In the genomic region with DNA sequence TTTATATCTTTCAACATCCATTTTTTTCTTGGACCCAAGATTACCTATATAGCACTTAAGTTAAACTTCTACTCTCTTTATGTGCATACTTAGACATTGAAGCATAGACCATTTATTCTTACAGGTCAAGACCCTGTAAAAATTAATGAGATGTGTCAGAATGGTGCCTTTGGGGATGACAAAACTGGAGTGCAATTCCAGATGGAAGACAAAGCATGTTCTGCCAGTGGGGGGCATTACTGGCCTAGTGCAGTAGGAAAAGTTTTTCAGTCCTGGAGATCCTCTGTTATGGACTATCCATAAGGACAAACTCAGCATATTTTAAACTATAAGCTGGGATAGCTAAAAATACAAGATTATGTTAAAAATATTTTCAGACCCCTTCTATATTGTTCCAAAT, we compare ENCODE assay signal across 16 cellular contexts. TPM values are rescaled to one million over a fixed set of nuclear protein-coding genes. Genes with fewer than 3 reads are reported as not detected.
DNase-seq lines count a peak whose midpoint lies in the region; ATAC-seq and TF ChIP-seq lines count a peak whose summit lies in the region.
"Had no signal": no experiment of that assay in that cellular context is flagged by ENCODE, and none has a peak within 500 bp of the region (broad histone marks: within the 10 kb centered on the region; RNA-seq: fewer than 3 reads in every experiment).

No MANE protein-coding gene starts in this region.

- no peaks in the 10 kb centered on the region for H3K27me3 ChIP-seq in mammary epithelial cell (ENCODE audit: insufficient read depth, low read length)
- H3K27me3 ChIP-seq in breast epithelium = no peaks in the 10 kb centered on the region
- H3K27me3 ChIP-seq: neutrophil had no signal

- H3K9ac ChIP-seq in mammary epithelial cell (ENCODE audit: insufficient read depth, low read length) = no peak overlapping the region

- CTCF ChIA-PET in mammary epithelial cell (lab: Charles Lee; ENCODE audit: low non-redundant PET) = no interaction called here

- no peak for TF ChIP-seq POLR2A in breast epithelium (IDR thresholded peaks at IDR 0.05)

- no peak overlapping the region for H3K27ac Mint-ChIP-seq in type B pancreatic cell
- H3K27ac Mint-ChIP-seq: memory B cell had no signal

- TF ChIP-seq CTCF in mammary epithelial cell (conservative IDR thresholded peaks at IDR 0.05 in 1 of 2, IDR thresholded peaks at IDR 0.05 in 1 of 2; ENCODE audit: extremely low read depth in 1 of 2, insufficient read depth in 1 of 2, low read depth in 1 of 2, low read length in 2 of 2) (peak; percentile 5 to 21), breast epithelium (IDR thresholded peaks at IDR 0.05) (no peak), fibroblast of villous mesenchyme (IDR thresholded peaks at IDR 0.05; ENCODE audit: insufficient read depth, low read depth, low read length) (peak; percentile 60), type B pancreatic cell (conservative IDR thresholded peaks at IDR 0.05) (peak; percentile 24)

- no peaks in the 10 kb centered on the region for H3K4me1 Mint-ChIP-seq in type B pancreatic cell (ENCODE audit: unreplicated experiment)
- H3K4me1 Mint-ChIP-seq: memory B cell had no signal

- no peak for DNase-seq in mammary epithelial cell
- no peak for DNase-seq in breast epithelium (ENCODE audit: low spot score in 2 of 2)
- DNase-seq in SK-MEL-5 (ENCODE audit: low read depth, low spot score) = peak; percentile 51
- peak; percentile 78 for DNase-seq in fibroblast of villous mesenchyme (ENCODE audit: low read depth)
- no peak for DNase-seq in type B pancreatic cell (ENCODE audit: extremely low spot score, unreplicated experiment)
- DNase-seq in DMS79 treated with DMSO at 0.1 percent for 48 hours (lab: John Stamatoyannopoulos, UW) = no peak
- no peak for DNase-seq in left lobe of liver (ENCODE audit: low spot score)
- DNase-seq: activated naive CD4-positive, alpha-beta T cell treated with Interleukin-2 at 50 U/mL for 16 hours; caudate nucleus; DMS79; NCI-H2029; Right ventricle myocardium superior had no signal

- BruUV-seq in mammary epithelial cell (replicated peaks; lab: Mats Ljungman, UMichigan) = no TSS peak

- H3K36me3 ChIP-seq in mammary epithelial cell (ENCODE audit: insufficient read depth, low read length) = no peaks in the 10 kb centered on the region
- no peaks in the 10 kb centered on the region for H3K36me3 ChIP-seq in breast epithelium
- H3K36me3 ChIP-seq: neutrophil had no signal

- H4K20me1 ChIP-seq in mammary epithelial cell (ENCODE audit: insufficient read depth, low read length) = no peaks in the 10 kb centered on the region

- H3K9me3 ChIP-seq in mammary epithelial cell (replicated peaks; ENCODE audit: insufficient read depth, low read length) = no peaks in the 10 kb centered on the region
- no peaks in the 10 kb centered on the region for H3K9me3 ChIP-seq in breast epithelium
- H3K9me3 ChIP-seq: neutrophil had no signal

- no peak overlapping the region for H3K4me2 ChIP-seq in mammary epithelial cell (ENCODE audit: insufficient read depth, low read depth, low read length)
- H3K4me2 ChIP-seq: A549 had no signal

- in situ Hi-C loops in mammary epithelial cell (cut with MboI; ENCODE audit: low sequenced_read_pairs in 2 of 2) = no loop called here
- in situ Hi-C loops in SK-MEL-5 (cut with HindIII; ENCODE audit: low pct_unique_long_range_greater_than_20kb, low sequenced_read_pairs) = no loop called here

- H3K27me3 Mint-ChIP-seq in type B pancreatic cell = no peaks in the 10 kb centered on the region

- H3K79me2 ChIP-seq in mammary epithelial cell (ENCODE audit: insufficient read depth, low read length) = no peaks in the 10 kb centered on the region

- peaks cover 5% of the 10 kb centered on the region for H3K36me3 Mint-ChIP-seq in type B pancreatic cell

- ATAC-seq in HG03442 (IDR thresholded peaks at IDR 0.05; ENCODE audit: unreplicated experiment) (no peak), left lobe of liver (no peak)
- ATAC-seq: A549 had no signal

- H3K27ac ChIP-seq in mammary epithelial cell (ENCODE audit: insufficient read depth, low read depth, low read length) = no peak overlapping the region
- no peak overlapping the region for H3K27ac ChIP-seq in breast epithelium
- H3K27ac ChIP-seq: A549, neutrophil had no signal

- H3K4me3 ChIP-seq in mammary epithelial cell (replicated peaks in 1 of 3; ENCODE audit: insufficient read depth in 1 of 3, low read depth in 2 of 3, low read length in 3 of 3) = no peak overlapping the region
- H3K4me3 ChIP-seq in breast epithelium = no peak overlapping the region
- no peak overlapping the region for H3K4me3 ChIP-seq in fibroblast of villous mesenchyme (ENCODE audit: low read depth, low read length)
- H3K4me3 ChIP-seq: A549 had no signal

- no peak overlapping the region for H3K4me3 Mint-ChIP-seq in type B pancreatic cell
- H3K4me3 Mint-ChIP-seq: memory B cell had no signal

- no peak overlapping the region for H2AFZ ChIP-seq in mammary epithelial cell (ENCODE audit: low read depth, low read length)

- dilution Hi-C loops in mammary epithelial cell (cut with HindIII; ENCODE audit: low sequenced_read_pairs) = no loop called here

- peaks cover 6% of the 10 kb centered on the region for H3K9me3 Mint-ChIP-seq in type B pancreatic cell

- intact Hi-C loops in mammary epithelial cell (cut with micrococcal nuclease) (no loop called here), breast epithelium (cut with DNase I; ENCODE audit: low total_unique reads) (no loop called here)

- H3K4me1 ChIP-seq in mammary epithelial cell (ENCODE audit: insufficient read depth, low read length) (peaks cover 13% of the 10 kb centered on the region), breast epithelium (no peaks in the 10 kb centered on the region)

RNA-seq across cellular contexts. Expression of a gene that starts 57.8 kb away (rescaled TPM):
- total RNA-seq in mammary epithelial cell = 100 to 1,000 TPM; 116 to 141 TPM
- 75.8 TPM for polyA plus RNA-seq in mammary epithelial cell
- polyA minus RNA-seq in mammary epithelial cell = 82.4 TPM
- total RNA-seq in breast epithelium = 100 to 1,000 TPM in 2 of 3 donors, 10 to 100 TPM in 1; 84.2 to 111 (median 109) TPM
- total RNA-seq in SK-MEL-5 (2014; rRNA removed; shearing (Covaris generic)) = 131 and 155 TPM in 2 replicates
- polyA plus RNA-seq in SK-MEL-5 (2015; cell fraction: cytosol; rRNA removed) = 68.5 and 70.2 TPM in 2 replicates
- polyA plus RNA-seq in SK-MEL-5 (2015; cell fraction: nucleus; rRNA removed) = 35.5 and 44.9 TPM in 2 replicates
- total RNA-seq in fibroblast of villous mesenchyme = 173 and 265 TPM in 2 replicates
- total RNA-seq in type B pancreatic cell (ENCODE audit: low replicate concordance) = 87.3 and 98.0 TPM in 2 replicates
- total RNA-seq in left lobe of liver = 67.1 TPM

Comparison
In these comparisons a context has a peak if more than half of its experiments do, and no peak if none do; other contexts are left out.
1. CTCF ChIP-seq: peak in mammary epithelial cell (2 of 2), fibroblast of villous mesenchyme (single experiment) and type B pancreatic cell (single experiment); none in breast epithelium (0 of 3).
2. DNase-seq: peak in SK-MEL-5 (single experiment) and fibroblast of villous mesenchyme (single experiment); none in mammary epithelial cell (single experiment), breast epithelium (0 of 2), type B pancreatic cell (single experiment), DMS79 treated with DMSO at 0.1 percent for 48 hours (single experiment) and left lobe of liver (single experiment).